In the genomic region with DNA sequence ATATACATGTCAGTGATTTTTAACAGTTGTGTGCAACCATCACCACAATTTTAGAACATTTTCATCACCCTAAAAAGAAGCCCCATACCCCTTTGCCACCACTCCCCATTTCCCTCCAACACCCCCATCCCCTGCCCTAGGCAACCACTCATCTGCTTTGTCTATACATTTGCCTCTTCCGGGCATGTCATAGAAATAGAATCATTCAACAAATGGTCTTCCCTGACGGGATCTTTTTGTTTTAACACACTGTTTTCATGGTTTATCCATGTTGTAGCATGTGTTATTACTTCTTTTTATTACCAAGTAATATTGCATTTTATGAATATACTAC, we compare ENCODE assay signal across 9 cellular contexts. TPM values are rescaled to one million over a fixed set of nuclear protein-coding genes. Genes with fewer than 3 reads are reported as not detected.
DNase-seq lines count a peak whose midpoint lies in the region; ATAC-seq lines count a peak whose summit lies in the region.
"Had no signal": no experiment of that assay in that cellular context is flagged by ENCODE, and none has a peak within 500 bp of the region (broad histone marks: within the 10 kb centered on the region; RNA-seq: fewer than 3 reads in every experiment).

No MANE protein-coding gene starts in this region.

- ATAC-seq in GM19328 (IDR thresholded peaks at IDR 0.05; ENCODE audit: unreplicated experiment), result no peak

- H3K4me1 Mint-ChIP-seq in activated T-cell treated with anti-CD3 and anti-CD28 coated beads, Interleukin-2, amount 50 U/mL, for 24 hours (ENCODE audit: low read depth), result peaks cover 59% of the 10 kb centered on the region
- H3K4me1 Mint-ChIP-seq in activated T-helper 1 cell treated with anti-CD3 and anti-CD28 coated beads, Interleukin-12 subunit alpha, Interleukin-12 subunit beta, Interleukin-2, Interleukin-4 antibody, amounts not matched to agents 30 ng/mL and 10 ng/mL and 1 ng/mL, durations not matched to agents 14 hours and 24 hours and 36 hours (ENCODE audit: low read depth), result peaks cover 58% of the 10 kb centered on the region

- H3K36me3 Mint-ChIP-seq in activated T-cell treated with anti-CD3 and anti-CD28 coated beads, Interleukin-2, amount 50 U/mL, for 24 hours (ENCODE audit: low read depth), result peaks cover 47% of the 10 kb centered on the region
- peaks cover 13% of the 10 kb centered on the region for H3K36me3 Mint-ChIP-seq in activated T-helper 1 cell treated with anti-CD3 and anti-CD28 coated beads, Interleukin-12 subunit alpha, Interleukin-12 subunit beta, Interleukin-2, Interleukin-4 antibody, amounts not matched to agents 30 ng/mL and 10 ng/mL and 1 ng/mL, durations not matched to agents 14 hours and 24 hours and 36 hours (ENCODE audit: low read depth)

- H3K4me1 ChIP-seq in iPS-20b (ENCODE audit: insufficient read depth, low read length), result peaks cover 6% of the 10 kb centered on the region; the same call in 1 of the 2 replicates

- no peaks in the 10 kb centered on the region for H3K9me3 ChIP-seq in iPS-20b (ENCODE audit: insufficient read depth, low read depth, low read length)

- H3K4me3 Mint-ChIP-seq in activated T-cell treated with anti-CD3 and anti-CD28 coated beads, Interleukin-2, amount 50 U/mL, for 24 hours, result peak overlapping the region; percentile 93
- H3K4me3 Mint-ChIP-seq in activated T-helper 1 cell treated with anti-CD3 and anti-CD28 coated beads, Interleukin-12 subunit alpha, Interleukin-12 subunit beta, Interleukin-2, Interleukin-4 antibody, amounts not matched to agents 30 ng/mL and 10 ng/mL and 1 ng/mL, durations not matched to agents 14 hours and 24 hours and 36 hours, result peak overlapping the region; percentile 91

- H3K27ac ChIP-seq in iPS-20b (ENCODE audit: low read length) (no peak overlapping the region), substantia nigra (ENCODE audit: low read depth, low read length, poor library complexity, severe bottlenecking) (peak overlapping the region; percentile 72)
- H3K27ac ChIP-seq: C4-2B had no signal

- peak overlapping the region; percentile 69; the same call in 1 of the 2 replicates for H3K4me3 ChIP-seq in iPS-20b (ENCODE audit: low read length)

- H3K27me3 ChIP-seq in iPS-20b (ENCODE audit: insufficient read depth, low read length), result peaks cover 23% of the 10 kb centered on the region

- intact Hi-C loops in activated T-helper 1 cell treated with anti-CD3 and anti-CD28 coated beads, Interleukin-12 subunit alpha, Interleukin-12 subunit beta, Interleukin-2, Interleukin-4 antibody, amounts not matched to agents 30 ng/mL and 10 ng/mL and 1 ng/mL, durations not matched to agents 14 hours and 24 hours and 36 hours (cut with micrococcal nuclease), result loop anchor here (1.0 to 5.0 kb wide), 4 partner anchors 143 to 502 kb away; partner anchors contain the start of genes ACAA1, ACVR2B, EXOG and XYLB

- no peaks in the 10 kb centered on the region; the same call in 1 of the 2 replicates for H3K36me3 ChIP-seq in iPS-20b (ENCODE audit: insufficient read depth, low read depth, low read length)

- no peaks in the 10 kb centered on the region for H3K9me3 Mint-ChIP-seq in activated T-cell treated with anti-CD3 and anti-CD28 coated beads, Interleukin-2, amount 50 U/mL, for 24 hours
- no peaks in the 10 kb centered on the region for H3K9me3 Mint-ChIP-seq in activated T-helper 1 cell treated with anti-CD3 and anti-CD28 coated beads, Interleukin-12 subunit alpha, Interleukin-12 subunit beta, Interleukin-2, Interleukin-4 antibody, amounts not matched to agents 30 ng/mL and 10 ng/mL and 1 ng/mL, durations not matched to agents 14 hours and 24 hours and 36 hours

- H3K27me3 Mint-ChIP-seq in activated T-cell treated with anti-CD3 and anti-CD28 coated beads, Interleukin-2, amount 50 U/mL, for 24 hours, result no peaks in the 10 kb centered on the region
- peaks cover 4% of the 10 kb centered on the region for H3K27me3 Mint-ChIP-seq in activated T-helper 1 cell treated with anti-CD3 and anti-CD28 coated beads, Interleukin-12 subunit alpha, Interleukin-12 subunit beta, Interleukin-2, Interleukin-4 antibody, amounts not matched to agents 30 ng/mL and 10 ng/mL and 1 ng/mL, durations not matched to agents 14 hours and 24 hours and 36 hours (ENCODE audit: insufficient read depth)

- peak overlapping the region; percentile 97 for H3K27ac Mint-ChIP-seq in activated T-cell treated with anti-CD3 and anti-CD28 coated beads, Interleukin-2, amount 50 U/mL, for 24 hours
- H3K27ac Mint-ChIP-seq in activated T-helper 1 cell treated with anti-CD3 and anti-CD28 coated beads, Interleukin-12 subunit alpha, Interleukin-12 subunit beta, Interleukin-2, Interleukin-4 antibody, amounts not matched to agents 30 ng/mL and 10 ng/mL and 1 ng/mL, durations not matched to agents 14 hours and 24 hours and 36 hours, result peak overlapping the region; percentile 93

- DNase-seq in activated T-cell treated with anti-CD3 and anti-CD28 coated beads, Interleukin-2, amount 50 U/mL, for 24 hours, result no peak
- DNase-seq in activated T-cell treated with anti-CD3 and anti-CD28 coated beads for 4 hours (no peak), substantia nigra (lab: John Stamatoyannopoulos, UW) (no peak), NCI-H524 treated with DMSO at 0.1 percent for 48 hours (lab: John Stamatoyannopoulos, UW) (no peak), DMS53 treated with DMSO at 0.1 percent for 48 hours (lab: John Stamatoyannopoulos, UW; ENCODE audit: unreplicated experiment) (no peak)
- DNase-seq in activated T-helper 1 cell treated with anti-CD3 and anti-CD28 coated beads, Interleukin-12 subunit alpha, Interleukin-12 subunit beta, Interleukin-2, Interleukin-4 antibody, amounts not matched to agents 30 ng/mL and 10 ng/mL and 1 ng/mL, durations not matched to agents 14 hours and 24 hours and 36 hours (ENCODE audit: low spot score), result no peak

- H3K9ac ChIP-seq in iPS-20b (ENCODE audit: low read depth, low read length), result peak overlapping the region; percentile 76; the same call in 1 of the 2 replicates

RNA-seq across cellular contexts. Expression of gene VILL, which starts 4.0 kb away (rescaled TPM):
- 11.6 and 13.4 TPM in 2 replicates for total RNA-seq in activated T-helper 1 cell treated with anti-CD3 and anti-CD28 coated beads, Interleukin-12 subunit alpha, Interleukin-12 subunit beta, Interleukin-2, Interleukin-4 antibody, amounts not matched to agents 30 ng/mL and 10 ng/mL and 1 ng/mL, durations not matched to agents 14 hours and 24 hours and 36 hours

RNA-seq across cellular contexts. Expression of gene PLCD1, which starts 34.8 kb away (rescaled TPM):
- 3.9 and 4.3 TPM in 2 replicates for total RNA-seq in activated T-helper 1 cell treated with anti-CD3 and anti-CD28 coated beads, Interleukin-12 subunit alpha, Interleukin-12 subunit beta, Interleukin-2, Interleukin-4 antibody, amounts not matched to agents 30 ng/mL and 10 ng/mL and 1 ng/mL, durations not matched to agents 14 hours and 24 hours and 36 hours

RNA-seq across cellular contexts. Expression of gene DLEC1, which starts 44.4 kb away (rescaled TPM):
- total RNA-seq in activated T-helper 1 cell treated with anti-CD3 and anti-CD28 coated beads, Interleukin-12 subunit alpha, Interleukin-12 subunit beta, Interleukin-2, Interleukin-4 antibody, amounts not matched to agents 30 ng/mL and 10 ng/mL and 1 ng/mL, durations not matched to agents 14 hours and 24 hours and 36 hours, result 0.10 and 0.12 TPM in 2 replicates
